In the genomic region with DNA sequence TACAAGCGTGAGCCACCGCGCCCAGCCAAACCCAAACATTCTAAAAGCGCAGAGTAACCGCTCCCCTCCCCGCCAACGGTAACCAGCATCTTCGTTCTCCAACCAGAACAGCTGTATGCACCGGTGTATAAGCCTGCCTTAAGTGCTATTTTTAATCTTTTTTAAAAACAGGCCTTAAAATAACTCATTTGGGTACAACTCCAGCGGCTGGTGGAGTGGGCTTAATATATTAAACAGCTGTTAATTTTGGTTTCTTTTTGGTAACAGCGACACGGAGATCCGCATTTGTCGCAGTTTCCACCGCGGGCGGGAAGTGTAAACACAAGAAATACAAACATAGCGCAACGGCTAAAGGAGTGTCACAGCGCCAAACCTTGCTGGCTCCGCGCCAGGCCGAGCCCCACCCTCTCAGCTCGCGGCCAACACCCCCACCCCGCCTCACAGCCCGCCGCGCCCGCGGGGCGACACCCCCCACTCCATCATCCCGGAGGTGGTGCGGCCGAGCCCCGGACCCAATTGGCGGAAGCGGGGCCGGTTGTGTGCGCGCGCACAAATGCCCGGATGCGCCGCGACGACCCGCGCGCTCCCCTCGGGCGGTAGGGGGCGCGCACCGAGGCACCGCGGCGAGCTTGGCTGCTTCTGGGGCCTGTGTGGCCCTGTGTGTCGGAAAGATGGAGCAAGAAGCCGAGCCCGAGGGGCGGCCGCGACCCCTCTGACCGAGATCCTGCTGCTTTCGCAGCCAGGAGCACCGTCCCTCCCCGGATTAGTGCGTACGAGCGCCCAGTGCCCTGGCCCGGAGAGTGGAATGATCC, we compare ENCODE assay signal across 1 cellular context.
TF ChIP-seq lines count a peak whose summit lies in the region.

Gene MDM2, plus strand, starts transcription at position 602 of the 812 bp plus-strand sequence. CDS start 301 bp downstream, outside the sequence.

TF ChIP-seq in K562, 482 proteins besides CTCF, POLR2A, EP300 and RAD21 (continued from another document and continues in another):
- TF ChIP-seq MCM7 (IDR thresholded peaks at IDR 0.05) (no peak), TBP (optimal IDR thresholded peaks at IDR 0.05; ENCODE audit: low read depth, low read length) (peak; percentile 93), KAT2B (IDR thresholded peaks at IDR 0.05; ENCODE audit: low read depth, low read length) (peak; percentile 64), POU5F1 (IDR thresholded peaks at IDR 0.05; ENCODE audit: borderline replicate concordance, low read depth, low read length, partially characterized antibody) (no peak), CHCHD3 (CRISPR knock-in tag; IDR thresholded peaks at IDR 0.05) (peak; percentile 67; the same call in 1 of the 2 replicates), E2F5 (CRISPR knock-in tag; IDR thresholded peaks at IDR 0.05) (no peak), ZNF785 (CRISPR knock-in tag; IDR thresholded peaks at IDR 0.05) (no peak), ELK1 (CRISPR knock-in tag; IDR thresholded peaks at IDR 0.05) (no peak), XRCC4 (IDR thresholded peaks at IDR 0.05; ENCODE audit: extremely low read depth, insufficient read depth, insufficient read length) (no peak), HDAC1 (IDR thresholded peaks at IDR 0.05) (peak in 1 of 2 experiments; percentile 50; a peak in 1 of 4 replicates), E4F1 (CRISPR knock-in tag; IDR thresholded peaks at IDR 0.05; ENCODE audit: borderline replicate concordance) (no peak), ZNF316 (IDR thresholded peaks at IDR 0.05) (no peak), SMAD4 (CRISPR knock-in tag; conservative IDR thresholded peaks at IDR 0.05) (peak; percentile 72), TFE3 (CRISPR knock-in tag; IDR thresholded peaks at IDR 0.05) (no peak), NCOA2 (IDR thresholded peaks at IDR 0.05; ENCODE audit: partially characterized antibody in 2 of 2) (no peak), SOX6 (IDR thresholded peaks at IDR 0.05) (no peak; the same call in 1 of the 2 replicates), ZZZ3 (IDR thresholded peaks at IDR 0.05) (peak; percentile 77), NR2C2 (CRISPR knock-in tag; IDR thresholded peaks at IDR 0.05) (no peak; the same call in 1 of the 2 replicates), NR2C2 (tag; IDR thresholded peaks at IDR 0.05) (peak; percentile 51; the same call in 1 of the 2 replicates), SMAD2 (IDR thresholded peaks at IDR 0.05; ENCODE audit: low read depth, low read length) (no peak), PREB (CRISPR knock-in tag; IDR thresholded peaks at IDR 0.05) (no peak), NFIX (CRISPR knock-in tag; IDR thresholded peaks at IDR 0.05; ENCODE audit: low read depth) (peak; percentile 75), POLR3A (IDR thresholded peaks at IDR 0.05; ENCODE audit: borderline replicate concordance, extremely low read depth, insufficient read depth, insufficient read length) (peak; percentile 72)
- TF ChIP-seq, protein P1, sequence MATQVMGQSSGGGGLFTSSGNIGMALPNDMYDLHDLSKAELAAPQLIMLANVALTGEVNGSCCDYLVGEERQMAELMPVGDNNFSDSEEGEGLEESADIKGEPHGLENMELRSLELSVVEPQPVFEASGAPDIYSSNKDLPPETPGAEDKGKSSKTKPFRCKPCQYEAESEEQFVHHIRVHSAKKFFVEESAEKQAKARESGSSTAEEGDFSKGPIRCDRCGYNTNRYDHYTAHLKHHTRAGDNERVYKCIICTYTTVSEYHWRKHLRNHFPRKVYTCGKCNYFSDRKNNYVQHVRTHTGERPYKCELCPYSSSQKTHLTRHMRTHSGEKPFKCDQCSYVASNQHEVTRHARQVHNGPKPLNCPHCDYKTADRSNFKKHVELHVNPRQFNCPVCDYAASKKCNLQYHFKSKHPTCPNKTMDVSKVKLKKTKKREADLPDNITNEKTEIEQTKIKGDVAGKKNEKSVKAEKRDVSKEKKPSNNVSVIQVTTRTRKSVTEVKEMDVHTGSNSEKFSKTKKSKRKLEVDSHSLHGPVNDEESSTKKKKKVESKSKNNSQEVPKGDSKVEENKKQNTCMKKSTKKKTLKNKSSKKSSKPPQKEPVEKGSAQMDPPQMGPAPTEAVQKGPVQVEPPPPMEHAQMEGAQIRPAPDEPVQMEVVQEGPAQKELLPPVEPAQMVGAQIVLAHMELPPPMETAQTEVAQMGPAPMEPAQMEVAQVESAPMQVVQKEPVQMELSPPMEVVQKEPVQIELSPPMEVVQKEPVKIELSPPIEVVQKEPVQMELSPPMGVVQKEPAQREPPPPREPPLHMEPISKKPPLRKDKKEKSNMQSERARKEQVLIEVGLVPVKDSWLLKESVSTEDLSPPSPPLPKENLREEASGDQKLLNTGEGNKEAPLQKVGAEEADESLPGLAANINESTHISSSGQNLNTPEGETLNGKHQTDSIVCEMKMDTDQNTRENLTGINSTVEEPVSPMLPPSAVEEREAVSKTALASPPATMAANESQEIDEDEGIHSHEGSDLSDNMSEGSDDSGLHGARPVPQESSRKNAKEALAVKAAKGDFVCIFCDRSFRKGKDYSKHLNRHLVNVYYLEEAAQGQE (CRISPR knock-in tag; IDR thresholded peaks at IDR 0.05; ENCODE audit: low read depth) = peak; percentile 79
- TF ChIP-seq, protein P2, sequence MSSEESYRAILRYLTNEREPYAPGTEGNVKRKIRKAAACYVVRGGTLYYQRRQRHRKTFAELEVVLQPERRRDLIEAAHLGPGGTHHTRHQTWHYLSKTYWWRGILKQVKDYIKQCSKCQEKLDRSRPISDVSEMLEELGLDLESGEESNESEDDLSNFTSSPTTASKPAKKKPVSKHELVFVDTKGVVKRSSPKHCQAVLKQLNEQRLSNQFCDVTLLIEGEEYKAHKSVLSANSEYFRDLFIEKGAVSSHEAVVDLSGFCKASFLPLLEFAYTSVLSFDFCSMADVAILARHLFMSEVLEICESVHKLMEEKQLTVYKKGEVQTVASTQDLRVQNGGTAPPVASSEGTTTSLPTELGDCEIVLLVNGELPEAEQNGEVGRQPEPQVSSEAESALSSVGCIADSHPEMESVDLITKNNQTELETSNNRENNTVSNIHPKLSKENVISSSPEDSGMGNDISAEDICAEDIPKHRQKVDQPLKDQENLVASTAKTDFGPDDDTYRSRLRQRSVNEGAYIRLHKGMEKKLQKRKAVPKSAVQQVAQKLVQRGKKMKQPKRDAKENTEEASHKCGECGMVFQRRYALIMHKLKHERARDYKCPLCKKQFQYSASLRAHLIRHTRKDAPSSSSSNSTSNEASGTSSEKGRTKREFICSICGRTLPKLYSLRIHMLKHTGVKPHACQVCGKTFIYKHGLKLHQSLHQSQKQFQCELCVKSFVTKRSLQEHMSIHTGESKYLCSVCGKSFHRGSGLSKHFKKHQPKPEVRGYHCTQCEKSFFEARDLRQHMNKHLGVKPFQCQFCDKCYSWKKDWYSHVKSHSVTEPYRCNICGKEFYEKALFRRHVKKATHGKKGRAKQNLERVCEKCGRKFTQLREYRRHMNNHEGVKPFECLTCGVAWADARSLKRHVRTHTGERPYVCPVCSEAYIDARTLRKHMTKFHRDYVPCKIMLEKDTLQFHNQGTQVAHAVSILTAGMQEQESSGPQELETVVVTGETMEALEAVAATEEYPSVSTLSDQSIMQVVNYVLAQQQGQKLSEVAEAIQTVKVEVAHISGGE (CRISPR knock-in tag; IDR thresholded peaks at IDR 0.05) = peak in 2 of 3 experiments; percentile 41 to 89; a peak in 3 of 6 replicates
- TF ChIP-seq, protein P3, sequence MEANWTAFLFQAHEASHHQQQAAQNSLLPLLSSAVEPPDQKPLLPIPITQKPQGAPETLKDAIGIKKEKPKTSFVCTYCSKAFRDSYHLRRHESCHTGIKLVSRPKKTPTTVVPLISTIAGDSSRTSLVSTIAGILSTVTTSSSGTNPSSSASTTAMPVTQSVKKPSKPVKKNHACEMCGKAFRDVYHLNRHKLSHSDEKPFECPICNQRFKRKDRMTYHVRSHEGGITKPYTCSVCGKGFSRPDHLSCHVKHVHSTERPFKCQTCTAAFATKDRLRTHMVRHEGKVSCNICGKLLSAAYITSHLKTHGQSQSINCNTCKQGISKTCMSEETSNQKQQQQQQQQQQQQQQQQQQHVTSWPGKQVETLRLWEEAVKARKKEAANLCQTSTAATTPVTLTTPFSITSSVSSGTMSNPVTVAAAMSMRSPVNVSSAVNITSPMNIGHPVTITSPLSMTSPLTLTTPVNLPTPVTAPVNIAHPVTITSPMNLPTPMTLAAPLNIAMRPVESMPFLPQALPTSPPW (CRISPR knock-in tag; IDR thresholded peaks at IDR 0.05) = peak; percentile 95
- TF ChIP-seq, protein P4, sequence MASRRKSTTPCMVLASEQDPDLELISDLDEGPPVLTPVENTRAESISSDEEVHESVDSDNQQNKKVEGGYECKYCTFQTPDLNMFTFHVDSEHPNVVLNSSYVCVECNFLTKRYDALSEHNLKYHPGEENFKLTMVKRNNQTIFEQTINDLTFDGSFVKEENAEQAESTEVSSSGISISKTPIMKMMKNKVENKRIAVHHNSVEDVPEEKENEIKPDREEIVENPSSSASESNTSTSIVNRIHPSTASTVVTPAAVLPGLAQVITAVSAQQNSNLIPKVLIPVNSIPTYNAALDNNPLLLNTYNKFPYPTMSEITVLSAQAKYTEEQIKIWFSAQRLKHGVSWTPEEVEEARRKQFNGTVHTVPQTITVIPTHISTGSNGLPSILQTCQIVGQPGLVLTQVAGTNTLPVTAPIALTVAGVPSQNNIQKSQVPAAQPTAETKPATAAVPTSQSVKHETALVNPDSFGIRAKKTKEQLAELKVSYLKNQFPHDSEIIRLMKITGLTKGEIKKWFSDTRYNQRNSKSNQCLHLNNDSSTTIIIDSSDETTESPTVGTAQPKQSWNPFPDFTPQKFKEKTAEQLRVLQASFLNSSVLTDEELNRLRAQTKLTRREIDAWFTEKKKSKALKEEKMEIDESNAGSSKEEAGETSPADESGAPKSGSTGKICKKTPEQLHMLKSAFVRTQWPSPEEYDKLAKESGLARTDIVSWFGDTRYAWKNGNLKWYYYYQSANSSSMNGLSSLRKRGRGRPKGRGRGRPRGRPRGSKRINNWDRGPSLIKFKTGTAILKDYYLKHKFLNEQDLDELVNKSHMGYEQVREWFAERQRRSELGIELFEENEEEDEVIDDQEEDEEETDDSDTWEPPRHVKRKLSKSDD (conservative IDR thresholded peaks at IDR 0.05; ENCODE audit: low read length) = no peak
- TF ChIP-seq, protein P5, sequence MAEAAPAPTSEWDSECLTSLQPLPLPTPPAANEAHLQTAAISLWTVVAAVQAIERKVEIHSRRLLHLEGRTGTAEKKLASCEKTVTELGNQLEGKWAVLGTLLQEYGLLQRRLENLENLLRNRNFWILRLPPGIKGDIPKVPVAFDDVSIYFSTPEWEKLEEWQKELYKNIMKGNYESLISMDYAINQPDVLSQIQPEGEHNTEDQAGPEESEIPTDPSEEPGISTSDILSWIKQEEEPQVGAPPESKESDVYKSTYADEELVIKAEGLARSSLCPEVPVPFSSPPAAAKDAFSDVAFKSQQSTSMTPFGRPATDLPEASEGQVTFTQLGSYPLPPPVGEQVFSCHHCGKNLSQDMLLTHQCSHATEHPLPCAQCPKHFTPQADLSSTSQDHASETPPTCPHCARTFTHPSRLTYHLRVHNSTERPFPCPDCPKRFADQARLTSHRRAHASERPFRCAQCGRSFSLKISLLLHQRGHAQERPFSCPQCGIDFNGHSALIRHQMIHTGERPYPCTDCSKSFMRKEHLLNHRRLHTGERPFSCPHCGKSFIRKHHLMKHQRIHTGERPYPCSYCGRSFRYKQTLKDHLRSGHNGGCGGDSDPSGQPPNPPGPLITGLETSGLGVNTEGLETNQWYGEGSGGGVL (CRISPR knock-in tag; IDR thresholded peaks at IDR 0.05) = no peak
